ENCODE assay signal across 12 cellular contexts in genomic region chr15:29920515-29920914, GRCh38.
DNase-seq lines count a peak whose midpoint lies in the region; ATAC-seq and TF ChIP-seq lines count a peak whose summit lies in the region.
"Had no signal": no experiment of that assay in that cellular context is flagged by ENCODE, and none has a peak within 500 bp of the region (broad histone marks: within the 10 kb centered on the region; RNA-seq: fewer than 3 reads in every experiment).

No MANE protein-coding gene starts in this region.

- no peak overlapping the region for H3K4me3 Mint-ChIP-seq in chondrocyte (ENCODE audit: unreplicated experiment)

- peaks cover 46% of the 10 kb centered on the region for H3K4me1 Mint-ChIP-seq in chondrocyte (ENCODE audit: low read depth)

- no peak for TF ChIP-seq POLR2A in heart left ventricle (IDR thresholded peaks at IDR 0.05)

- H3K36me3 ChIP-seq in cardiac muscle cell (no peaks in the 10 kb centered on the region), heart left ventricle (no peaks in the 10 kb centered on the region), left lung (no peaks in the 10 kb centered on the region), MG63 (peaks cover under 1% of the 10 kb centered on the region; the same call in 1 of the 2 replicates)
- H3K36me3 ChIP-seq: neutrophil had no signal

- DNase-seq in cardiac muscle cell (ENCODE audit: low read depth in 1 of 2, low spot score in 1 of 2), result no peak
- no peak for DNase-seq in heart left ventricle
- no peak for DNase-seq in chondrocyte (ENCODE audit: low spot score)
- peak in 1 of 2 donors; percentile 68 for DNase-seq in left lung
- no peak for DNase-seq in NCI-H2081 (lab: John Stamatoyannopoulos, UW)
- no peak for DNase-seq in NCI-H446 (lab: John Stamatoyannopoulos, UW)
- DNase-seq in MG63, result no peak
- DNase-seq in effector CD4-positive, alpha-beta T cell, result no peak
- DNase-seq: KBM-7; stimulated activated CD4-positive, alpha-beta T cell treated with anti-CD3 and anti-CD28 coated beads, Interleukin-2, amount 100 ng/mL, for 24 hours; stimulated activated naive CD8-positive, alpha-beta T cell treated with anti-CD3 and anti-CD28 coated beads, Interleukin-15, Interleukin-2, amounts not matched to agents 100 U/mL and 50 U/mL, for 24 hours had no signal

- H3K36me3 Mint-ChIP-seq in chondrocyte (ENCODE audit: low read depth), result no peaks in the 10 kb centered on the region

- no peak for TF ChIP-seq CTCF in cardiac muscle cell (IDR thresholded peaks at IDR 0.05; ENCODE audit: low read depth, low read length)
- TF ChIP-seq CTCF in heart left ventricle (IDR thresholded peaks at IDR 0.05), result no peak
- TF ChIP-seq CTCF in chondrocyte (IDR thresholded peaks at IDR 0.05), result no peak
- no peak for TF ChIP-seq CTCF in left lung (IDR thresholded peaks at IDR 0.05)

- no peaks in the 10 kb centered on the region for H3K27me3 ChIP-seq in cardiac muscle cell
- no peaks in the 10 kb centered on the region for H3K27me3 ChIP-seq in heart left ventricle
- no peaks in the 10 kb centered on the region for H3K27me3 ChIP-seq in left lung
- no peaks in the 10 kb centered on the region for H3K27me3 ChIP-seq in MG63

- peaks cover 22% of the 10 kb centered on the region for H3K4me1 ChIP-seq in cardiac muscle cell (ENCODE audit: low read depth)
- peaks cover 0 to 16% (median 14%) of the 10 kb centered on the region in 12 donors for H3K4me1 ChIP-seq in heart left ventricle
- peaks cover 0 to 10% of the 10 kb centered on the region in 2 donors for H3K4me1 ChIP-seq in left lung

- ATAC-seq in heart left ventricle, result no peak
- ATAC-seq in left lung, result peak; percentile 68
- ATAC-seq: stimulated activated naive CD8-positive, alpha-beta T cell treated with anti-CD3 and anti-CD28 coated beads, Interleukin-15, Interleukin-2, amounts not matched to agents 100 U/mL and 50 U/mL, for 24 hours had no signal

- intact Hi-C loops in heart left ventricle (cut with DNase I), result loop anchor here in 4 of 10 donors (5.0 kb wide), 2 partner anchors 98 to 168 kb away; partner anchors contain the start of gene TJP1 (in 3 of the 4)
- intact Hi-C loops in left lung (cut with DNase I), result no loop called here

- H3K9me3 Mint-ChIP-seq in chondrocyte (ENCODE audit: low read depth), result no peaks in the 10 kb centered on the region

- H3K9me3 ChIP-seq in cardiac muscle cell (ENCODE audit: low read depth), result no peaks in the 10 kb centered on the region
- no peaks in the 10 kb centered on the region for H3K9me3 ChIP-seq in heart left ventricle
- H3K9me3 ChIP-seq in left lung, result no peaks in the 10 kb centered on the region
- H3K9me3 ChIP-seq in MG63, result no peaks in the 10 kb centered on the region
- H3K9me3 ChIP-seq: neutrophil had no signal

- WGBS in heart left ventricle, 4 donors, result 73 to 82% (median 81%) methylated on average over 12 of the region's 12 CpGs

- H3K27ac Mint-ChIP-seq in chondrocyte (ENCODE audit: unreplicated experiment), result peak overlapping the region; percentile 10

- no peaks in the 10 kb centered on the region for H3K27me3 Mint-ChIP-seq in chondrocyte (ENCODE audit: low read depth)

- H3K27ac ChIP-seq in cardiac muscle cell, result peak overlapping the region; percentile 72
- no peak overlapping the region for H3K27ac ChIP-seq in heart left ventricle
- no peak overlapping the region for H3K27ac ChIP-seq in left lung
- H3K27ac ChIP-seq: neutrophil had no signal

- H3K4me3 ChIP-seq in cardiac muscle cell (no peak overlapping the region), heart left ventricle (no peak overlapping the region), left lung (no peak overlapping the region), MG63 (no peak overlapping the region)
